11 cellular contexts compared by ENCODE assay signal in genomic region chr2:26179446-26179907, GRCh38. TPM values are rescaled to one million over a fixed set of nuclear protein-coding genes. Genes with fewer than 3 reads are reported as not detected.
DNase-seq lines count a peak whose midpoint lies in the region; ATAC-seq lines count a peak whose summit lies in the region.
"Had no signal": no experiment of that assay in that cellular context is flagged by ENCODE, and none has a peak within 500 bp of the region (broad histone marks: within the 10 kb centered on the region; RNA-seq: fewer than 3 reads in every experiment).

No MANE protein-coding gene starts in this region.

- CTCF ChIA-PET in activated CD4-positive, alpha-beta T cell treated with anti-CD3 and anti-CD28 coated beads for 36 hours (lab: Charles Lee), result interaction anchor here (0.7 kb wide), 2 partner anchors 16 to 151 kb away, joined by 3 to 4 read pairs; no protein-coding TSS in a partner anchor

- peaks cover 12% of the 10 kb centered on the region for H3K4me1 Mint-ChIP-seq in activated CD4-positive, alpha-beta T cell treated with anti-CD3 and anti-CD28 coated beads for 36 hours
- peaks cover 32% of the 10 kb centered on the region for H3K4me1 Mint-ChIP-seq in stimulated activated naive CD8-positive, alpha-beta T cell treated with anti-CD3 and anti-CD28 coated beads, Interleukin-15, amount 100 ng/mL, for 72 hours

- peaks cover 27% of the 10 kb centered on the region for H3K27me3 Mint-ChIP-seq in activated CD4-positive, alpha-beta T cell treated with anti-CD3 and anti-CD28 coated beads for 36 hours
- peaks cover 71% of the 10 kb centered on the region for H3K27me3 Mint-ChIP-seq in stimulated activated naive CD8-positive, alpha-beta T cell treated with anti-CD3 and anti-CD28 coated beads, Interleukin-15, amount 100 ng/mL, for 72 hours

- POLR2A ChIA-PET in activated CD4-positive, alpha-beta T cell treated with anti-CD3 and anti-CD28 coated beads for 36 hours (lab: Charles Lee), result no interaction called here

- peak overlapping the region; percentile 43 for H3K4me3 Mint-ChIP-seq in activated CD4-positive, alpha-beta T cell treated with anti-CD3 and anti-CD28 coated beads for 36 hours
- H3K4me3 Mint-ChIP-seq in stimulated activated naive CD8-positive, alpha-beta T cell treated with anti-CD3 and anti-CD28 coated beads, Interleukin-15, amount 100 ng/mL, for 72 hours, result peak overlapping the region; percentile 72 to 81

- peak overlapping the region; percentile 25 for H3K27ac Mint-ChIP-seq in activated CD4-positive, alpha-beta T cell treated with anti-CD3 and anti-CD28 coated beads for 36 hours
- H3K27ac Mint-ChIP-seq in stimulated activated naive CD8-positive, alpha-beta T cell treated with anti-CD3 and anti-CD28 coated beads, Interleukin-15, amount 100 ng/mL, for 72 hours, result no peak overlapping the region

- H3K36me3 ChIP-seq in adipocyte (ENCODE audit: control insufficient read depth, insufficient read depth, low read length, severe bottlenecking), result no peaks in the 10 kb centered on the region

- no peaks in the 10 kb centered on the region for H3K9me3 Mint-ChIP-seq in activated CD4-positive, alpha-beta T cell treated with anti-CD3 and anti-CD28 coated beads for 36 hours (ENCODE audit: low read depth)
- no peaks in the 10 kb centered on the region for H3K9me3 Mint-ChIP-seq in stimulated activated naive CD8-positive, alpha-beta T cell treated with anti-CD3 and anti-CD28 coated beads, Interleukin-15, amount 100 ng/mL, for 72 hours

- no peaks in the 10 kb centered on the region for H3K36me3 Mint-ChIP-seq in activated CD4-positive, alpha-beta T cell treated with anti-CD3 and anti-CD28 coated beads for 36 hours (ENCODE audit: low read depth)

- H3K9ac ChIP-seq in adipocyte (ENCODE audit: low read length), result peak overlapping the region; percentile 73
- H3K9ac ChIP-seq: KMS-11 had no signal

- peak; percentile 18 for ATAC-seq in activated CD4-positive, alpha-beta T cell treated with anti-CD3 and anti-CD28 coated beads for 36 hours
- ATAC-seq in stimulated activated naive CD8-positive, alpha-beta T cell treated with anti-CD3 and anti-CD28 coated beads, Interleukin-15, amount 100 ng/mL, for 72 hours, result peak; percentile 20
- no peak for ATAC-seq in GM21447 (IDR thresholded peaks at IDR 0.05; ENCODE audit: unreplicated experiment)

- H3K9me3 ChIP-seq in adipocyte (ENCODE audit: control insufficient read depth, low read length), result no peaks in the 10 kb centered on the region

- H3K4me3 ChIP-seq in adipocyte (ENCODE audit: low read length), result peak overlapping the region; percentile 80

- intact Hi-C loops in activated CD4-positive, alpha-beta T cell treated with anti-CD3 and anti-CD28 coated beads for 36 hours (cut with DNase I, micrococcal nuclease), result loop anchor here in 1 of 2 experiments (10.0 kb wide), 1 partner anchor 285 kb away; no protein-coding TSS in a partner anchor

- peak; percentile 14 for DNase-seq in activated CD4-positive, alpha-beta T cell treated with anti-CD3 and anti-CD28 coated beads for 36 hours
- DNase-seq in activated CD4-positive, alpha-beta T cell treated with anti-CD3 and anti-CD28 coated beads for 48 hours, result no peak
- no peak for DNase-seq in adipocyte (ENCODE audit: low read depth)
- DNase-seq in left kidney (ENCODE audit: low read depth, low spot score), result peak; percentile 53
- no peak for DNase-seq in stimulated activated naive CD8-positive, alpha-beta T cell treated with anti-CD3 and anti-CD28 coated beads, Interleukin-15, amount 100 ng/mL, for 72 hours
- no peak for DNase-seq in SKM-1 treated with dmso at 0.1 percent for 144 hours (lab: John Stamatoyannopoulos, UW; ENCODE audit: unreplicated experiment)
- DNase-seq in HCEC 1CT, result no peak
- DNase-seq: occipital lobe, T-helper 9 cell had no signal

- H3K27me3 ChIP-seq in adipocyte (replicated peaks; ENCODE audit: control insufficient read depth, insufficient read depth, low read length), result peaks cover 4% of the 10 kb centered on the region

- peaks cover 5% of the 10 kb centered on the region for H3K4me1 ChIP-seq in adipocyte (ENCODE audit: control insufficient read depth, insufficient read depth, low read length)

RNA-seq across cellular contexts. Expression of gene GAREM2, which starts 6.6 kb away (rescaled TPM):
- total RNA-seq in activated CD4-positive, alpha-beta T cell treated with anti-CD3 and anti-CD28 coated beads for 36 hours, result 1 to 10 TPM; 3.2 to 5.7 TPM

Comparison
In these comparisons a context has a peak if more than half of its experiments do, and no peak if none do; other contexts are left out.
1. DNase-seq: peak in activated CD4-positive, alpha-beta T cell treated with anti-CD3 and anti-CD28 coated beads for 36 hours (single experiment) and left kidney (single experiment); none in activated CD4-positive, alpha-beta T cell treated with anti-CD3 and anti-CD28 coated beads for 48 hours (single experiment), adipocyte (single experiment), stimulated activated naive CD8-positive, alpha-beta T cell treated with anti-CD3 and anti-CD28 coated beads, Interleukin-15, amount 100 ng/mL, for 72 hours (0 of 2), SKM-1 treated with dmso at 0.1 percent for 144 hours (single experiment) and HCEC 1CT (single experiment).